17 cellular contexts compared by ENCODE assay signal in the genomic region with DNA sequence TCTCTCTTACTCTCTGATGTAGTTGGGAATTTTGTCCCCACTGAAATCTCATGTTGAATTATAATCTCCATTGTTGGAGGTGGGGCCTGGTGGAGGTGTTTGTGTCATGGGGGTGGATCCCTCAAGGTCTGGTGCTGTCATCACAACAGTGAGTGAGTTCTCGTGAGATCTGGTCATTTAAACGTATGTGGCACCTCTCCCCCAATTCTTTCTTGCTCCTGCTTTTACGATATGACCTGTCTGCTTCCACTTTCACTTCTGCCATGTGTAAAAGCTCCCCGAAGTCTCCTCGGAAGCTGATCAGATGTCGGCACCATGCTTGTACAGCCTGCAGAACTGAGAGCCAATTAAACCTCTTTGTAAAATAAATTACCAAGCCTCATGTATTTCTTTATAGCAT.
DNase-seq lines count a peak whose midpoint lies in the region; ATAC-seq, FAIRE-seq and TF ChIP-seq lines count a peak whose summit lies in the region.
"Had no signal": no experiment of that assay in that cellular context is flagged by ENCODE, and none has a peak within 500 bp of the region (broad histone marks: within the 10 kb centered on the region; RNA-seq: fewer than 3 reads in every experiment).

No MANE protein-coding gene starts in this region.

- peaks cover 1% of the 10 kb centered on the region; the same call in 1 of the 2 replicates for H3K27me3 Mint-ChIP-seq in HFFc6 (ENCODE audit: insufficient read depth)
- H3K27me3 Mint-ChIP-seq: B cell; CD4-positive, alpha-beta T cell had no signal

- H3K4me3 ChIP-seq in small intestine (ENCODE audit: low read depth in 1 of 2, low read length in 2 of 2): no peak overlapping the region
- no peak overlapping the region for H3K4me3 ChIP-seq in effector memory CD4-positive, alpha-beta T cell (ENCODE audit: insufficient read depth, low read depth, low read length, poor library complexity, severe bottlenecking)

- no peaks in the 10 kb centered on the region for H3K4me1 ChIP-seq in small intestine (ENCODE audit: control insufficient read depth in 2 of 2, insufficient read depth in 1 of 2, low read depth in 1 of 2, low read length in 1 of 2)
- no peaks in the 10 kb centered on the region for H3K4me1 ChIP-seq in effector memory CD4-positive, alpha-beta T cell (ENCODE audit: control insufficient read depth, insufficient read depth, low read length, poor library complexity, severe bottlenecking)

- in situ Hi-C loops in SK-MEL-5 (cut with HindIII; ENCODE audit: low pct_unique_long_range_greater_than_20kb, low sequenced_read_pairs): no loop called here

- no peaks in the 10 kb centered on the region for H3K27me3 ChIP-seq in small intestine (ENCODE audit: control insufficient read depth in 2 of 2, insufficient read depth in 2 of 2, low read length in 2 of 2)
- H3K27me3 ChIP-seq in effector memory CD4-positive, alpha-beta T cell (replicated peaks; ENCODE audit: control insufficient read depth, insufficient read depth, low read length, poor library complexity, severe bottlenecking): no peaks in the 10 kb centered on the region

- no peak for FAIRE-seq in small intestine (lab: Jason Lieb, UNC)
- FAIRE-seq: A204.1, HepG2, HTR-8/SVneo had no signal

- no peak for ATAC-seq in GM18867 (IDR thresholded peaks at IDR 0.05; ENCODE audit: unreplicated experiment)
- ATAC-seq: HepG2 had no signal

- H3K36me3 Mint-ChIP-seq in HFFc6 (ENCODE audit: low read depth): no peaks in the 10 kb centered on the region

- no peaks in the 10 kb centered on the region for H3K9me3 Mint-ChIP-seq in HFFc6

- H3K4me1 Mint-ChIP-seq in HFFc6 (ENCODE audit: low read depth): peaks cover 62% of the 10 kb centered on the region
- H3K4me1 Mint-ChIP-seq: B cell had no signal

- no peaks in the 10 kb centered on the region for H3K9me3 ChIP-seq in small intestine (ENCODE audit: control insufficient read depth, low read depth)
- H3K9me3 ChIP-seq in effector memory CD4-positive, alpha-beta T cell (ENCODE audit: control insufficient read depth, low read length): no peaks in the 10 kb centered on the region

- peak; percentile 6 for DNase-seq in ELR (ENCODE audit: low read depth)
- peak; percentile 7 for DNase-seq in HFFc6
- DNase-seq in SK-MEL-5 (ENCODE audit: low read depth, low spot score): peak; percentile 1
- DNase-seq in small intestine: peak; percentile 0
- DNase-seq in effector memory CD4-positive, alpha-beta T cell: no peak
- DNase-seq in NCI-H146 (lab: John Stamatoyannopoulos, UW): no peak
- DNase-seq: C1 segment of cervical spinal cord; Calu3; CD4-positive, alpha-beta T cell; DMS 273 treated with DMSO at 0.1 percent for 48 hours; GDM1; H7 had no signal

- TF ChIP-seq CTCF in HFFc6 (IDR thresholded peaks at IDR 0.05): no peak

- no peaks in the 10 kb centered on the region for H3K36me3 ChIP-seq in small intestine (ENCODE audit: control insufficient read depth in 2 of 2, insufficient read depth in 2 of 2, low read length in 2 of 2)
- no peaks in the 10 kb centered on the region for H3K36me3 ChIP-seq in effector memory CD4-positive, alpha-beta T cell (ENCODE audit: control insufficient read depth, insufficient read depth, low read length)

- peak overlapping the region; percentile 17 for H3K27ac Mint-ChIP-seq in HFFc6
- H3K27ac Mint-ChIP-seq: B cell; CD4-positive, alpha-beta T cell had no signal

- 68 to 79% (median 70%) methylated on average over 6 of the region's 6 CpGs for WGBS in small intestine, 3 donors

- peak overlapping the region; percentile 81 for H3K4me3 Mint-ChIP-seq in HFFc6
- H3K4me3 Mint-ChIP-seq: B cell; CD4-positive, alpha-beta T cell had no signal

- no peak overlapping the region for H3K27ac ChIP-seq in small intestine (ENCODE audit: low read depth in 1 of 2, low read length in 1 of 2)
- no peak overlapping the region for H3K27ac ChIP-seq in effector memory CD4-positive, alpha-beta T cell (ENCODE audit: insufficient read depth, low read length, poor library complexity, severe bottlenecking)

Comparison
In these comparisons a context has a peak if more than half of its experiments do, and no peak if none do; other contexts are left out.
1. DNase-seq: peak in ELR (single experiment), HFFc6 (single experiment), SK-MEL-5 (single experiment) and small intestine (single experiment); none in effector memory CD4-positive, alpha-beta T cell (0 of 3) and NCI-H146 (single experiment).